16 cellular contexts compared by ENCODE assay signal in genomic region chr9:134591573-134591981, GRCh38. TPM values are rescaled to one million over a fixed set of nuclear protein-coding genes. Genes with fewer than 3 reads are reported as not detected.
DNase-seq lines count a peak whose midpoint lies in the region; ATAC-seq and TF ChIP-seq lines count a peak whose summit lies in the region.
"Had no signal": no experiment of that assay in that cellular context is flagged by ENCODE, and none has a peak within 500 bp of the region (broad histone marks: within the 10 kb centered on the region; RNA-seq: fewer than 3 reads in every experiment).

No MANE protein-coding gene starts in this region.

- peaks cover 5% of the 10 kb centered on the region for H3K36me3 Mint-ChIP-seq in glutamatergic neuron (ENCODE audit: unreplicated experiment)

- H3K27me3 ChIP-seq in transverse colon: no peaks in the 10 kb centered on the region
- H3K27me3 ChIP-seq: MG63, ovary had no signal

- peak overlapping the region; percentile 37 to 64 (median 50) for H3K27ac ChIP-seq in transverse colon
- H3K27ac ChIP-seq: foreskin keratinocyte, ovary had no signal

- H3K4me3 ChIP-seq in transverse colon: no peak overlapping the region
- H3K4me3 ChIP-seq: MG63, ovary had no signal

- DNase-seq in activated CD4-positive, alpha-beta T cell treated with anti-CD3 and anti-CD28 coated beads for 1 hour: peak; percentile 1
- DNase-seq in activated CD4-positive, alpha-beta T cell treated with anti-CD3 and anti-CD28 coated beads, Interleukin-2, amount 50 U/mL, for 4 hours: no peak
- peak; percentile 20 for DNase-seq in brain pericyte (ENCODE audit: low read depth, low spot score)
- peak; percentile 57 for DNase-seq in left kidney (ENCODE audit: low read depth, low spot score)
- DNase-seq in transverse colon: no peak
- no peak for DNase-seq in glutamatergic neuron
- DNase-seq in NCI-H2227 treated with DMSO at 0.1 percent for 48 hours (lab: John Stamatoyannopoulos, UW): no peak
- DNase-seq: activated CD4-positive, CD25-positive, alpha-beta regulatory T cell treated with anti-CD3 and anti-CD28 coated beads, Interleukin-2, amount 50 U/mL, for 72 hours; activated T-cell treated with anti-CD3 and anti-CD28 coated beads, Interleukin-2, amount 50 U/mL, for 72 hours; DND-41; foreskin keratinocyte; stimulated activated CD4-positive, alpha-beta T cell treated with anti-CD3 and anti-CD28 coated beads, Interleukin-4, amount 100 ng/mL, for 24 hours; stimulated activated naive CD8-positive, alpha-beta T cell treated with anti-CD3 and anti-CD28 coated beads, Interleukin-15, amount 100 ng/mL, for 72 hours had no signal

- H3K27me3 Mint-ChIP-seq in glutamatergic neuron (ENCODE audit: unreplicated experiment): no peaks in the 10 kb centered on the region

- TF ChIP-seq POLR2A in transverse colon (IDR thresholded peaks at IDR 0.05): no peak

- 50 to 80% methylated on average over 5 of the region's 5 CpGs for WGBS in transverse colon (ENCODE audit: low coverage in 1 of 2), 2 donors

- intact Hi-C loops in transverse colon (cut with DNase I; ENCODE audit: low total_unique reads): no loop called here

- no peaks in the 10 kb centered on the region for H3K36me3 ChIP-seq in transverse colon
- H3K36me3 ChIP-seq: MG63, ovary had no signal

- no peaks in the 10 kb centered on the region for H3K4me1 Mint-ChIP-seq in glutamatergic neuron (ENCODE audit: low read depth, unreplicated experiment)
- H3K4me1 Mint-ChIP-seq: stimulated activated naive CD8-positive, alpha-beta T cell treated with anti-CD3 and anti-CD28 coated beads, Interleukin-15, amount 100 ng/mL, for 72 hours had no signal

- peaks cover 7% of the 10 kb centered on the region for H3K9me3 Mint-ChIP-seq in glutamatergic neuron (ENCODE audit: unreplicated experiment)
- H3K9me3 Mint-ChIP-seq: activated T-cell treated with anti-CD3 and anti-CD28 coated beads, Interleukin-2, amount 50 U/mL, for 72 hours; stimulated activated naive CD8-positive, alpha-beta T cell treated with anti-CD3 and anti-CD28 coated beads, Interleukin-15, amount 100 ng/mL, for 72 hours had no signal

- no peaks in the 10 kb centered on the region for H3K4me1 ChIP-seq in transverse colon
- H3K4me1 ChIP-seq: foreskin keratinocyte had no signal

- TF ChIP-seq CTCF in transverse colon (IDR thresholded peaks at IDR 0.05) (no peak), glutamatergic neuron (IDR thresholded peaks at IDR 0.05; ENCODE audit: partially characterized antibody, unreplicated experiment) (no peak)

- no peak overlapping the region for H3K4me3 Mint-ChIP-seq in glutamatergic neuron (ENCODE audit: unreplicated experiment)
- H3K4me3 Mint-ChIP-seq: activated T-cell treated with anti-CD3 and anti-CD28 coated beads, Interleukin-2, amount 50 U/mL, for 72 hours; stimulated activated naive CD8-positive, alpha-beta T cell treated with anti-CD3 and anti-CD28 coated beads, Interleukin-15, amount 100 ng/mL, for 72 hours had no signal

- in situ Hi-C loops in transverse colon (cut with MboI; ENCODE audit: low pct_ligation_motif_present in 1 of 4, low pct_unique_long_range_greater_than_20kb in 1 of 4, low sequenced_read_pairs in 3 of 4): no loop called here

- TF ChIP-seq EP300 in transverse colon (IDR thresholded peaks at IDR 0.05; ENCODE audit: low read depth): no peak

- no peak overlapping the region for H3K27ac Mint-ChIP-seq in glutamatergic neuron (ENCODE audit: unreplicated experiment)
- H3K27ac Mint-ChIP-seq: activated T-cell treated with anti-CD3 and anti-CD28 coated beads, Interleukin-2, amount 50 U/mL, for 72 hours; stimulated activated naive CD8-positive, alpha-beta T cell treated with anti-CD3 and anti-CD28 coated beads, Interleukin-15, amount 100 ng/mL, for 72 hours had no signal

- ATAC-seq in HG02970 (IDR thresholded peaks at IDR 0.05; ENCODE audit: low FRiP score, unreplicated experiment): no peak
- ATAC-seq: activated T-cell treated with anti-CD3 and anti-CD28 coated beads, Interleukin-2, amount 50 U/mL, for 72 hours; foreskin keratinocyte; stimulated activated naive CD8-positive, alpha-beta T cell treated with anti-CD3 and anti-CD28 coated beads, Interleukin-15, amount 100 ng/mL, for 72 hours had no signal

- H3K9me3 ChIP-seq in transverse colon: no peaks in the 10 kb centered on the region
- H3K9me3 ChIP-seq: MG63, ovary had no signal

RNA-seq across cellular contexts. Expression of gene COL5A1, which starts 50.0 kb away (rescaled TPM):
- total RNA-seq in transverse colon (10 to 100 TPM in 2 of 4 donors, 1 to 10 TPM in 2; 7.1 to 69.3 (median 16.1) TPM), glutamatergic neuron (ENCODE audit: unreplicated experiment) (28.9 TPM)

Comparison
In these comparisons a context has a peak if more than half of its experiments do, and no peak if none do; other contexts are left out.
1. DNase-seq: peak in activated CD4-positive, alpha-beta T cell treated with anti-CD3 and anti-CD28 coated beads for 1 hour (single experiment), brain pericyte (single experiment) and left kidney (single experiment); none in activated CD4-positive, alpha-beta T cell treated with anti-CD3 and anti-CD28 coated beads, Interleukin-2, amount 50 U/mL, for 4 hours (0 of 2), transverse colon (single experiment), glutamatergic neuron (single experiment) and NCI-H2227 treated with DMSO at 0.1 percent for 48 hours (single experiment).